In genomic region chr18:21383031-21383430, GRCh38 we compare ENCODE assay signal across 33 cellular contexts.
"Had no signal": no experiment of that assay in that cellular context is flagged by ENCODE, and none has a peak within 500 bp of the region (broad histone marks: within the 10 kb centered on the region; RNA-seq: fewer than 3 reads in every experiment).

No MANE protein-coding gene starts in this region.

- DNase-seq: activated B cell treated with CpG ODN at 0.5 μM for 24 hours; activated CD4-positive, alpha-beta memory T cell treated with anti-CD3 and anti-CD28 coated beads for 36 hours; activated CD4-positive, alpha-beta T cell treated with anti-CD3 and anti-CD28 coated beads for 4 hours; activated CD4-positive, alpha-beta T cell treated with anti-CD3 and anti-CD28 coated beads, Interleukin-2, amount 10 ng/mL, durations not matched to agents 24 days and 14 days; activated CD4-positive, alpha-beta T cell treated with anti-CD3 and anti-CD28 coated beads, Interleukin-2, amount 50 U/mL, for 1 hour; activated CD4-positive, alpha-beta T cell treated with anti-CD3 and anti-CD28 coated beads, Interleukin-2, amount 50 U/mL, for 4 hours; activated CD4-positive, CD25-positive, alpha-beta regulatory T cell treated with anti-CD3 and anti-CD28 coated beads, Interleukin-2, amount 50 U/mL, for 72 hours; activated CD8-positive, alpha-beta memory T cell treated with anti-CD3 and anti-CD28 coated beads, Interleukin-2, amount 50 U/mL, for 4 hours; activated CD8-positive, alpha-beta T cell treated with anti-CD3 and anti-CD28 coated beads for 36 hours; activated effector memory CD4-positive, alpha-beta T cell treated with Interleukin-2 at 50 U/mL for 16 hours; activated gamma-delta T cell; activated naive CD4-positive, alpha-beta T cell treated with anti-CD3 and anti-CD28 coated beads, Interleukin-2, amount 10 ng/mL, durations not matched to agents 7 days and 5 days; activated naive CD4-positive, alpha-beta T cell treated with Interleukin-2 at 50 U/mL for 16 hours; activated naive CD8-positive, alpha-beta T cell treated with anti-CD3 and anti-CD28 coated beads, Interleukin-2, amount 10 ng/mL, durations not matched to agents 7 days and 5 days; activated naive CD8-positive, alpha-beta T cell treated with anti-CD3 and anti-CD28 coated beads, Interleukin-2, amount 50 U/mL, for 24 hours; activated T-cell treated with anti-CD3 and anti-CD28 coated beads for 4 hours; activated T-cell treated with anti-CD3 and anti-CD28 coated beads, Interleukin-2, amount 50 U/mL, for 24 hours; activated T-cell treated with anti-CD3 and anti-CD28 coated beads, Interleukin-2, amount 50 U/mL, for 48 hours; amniotic stem cell; aorta; body of pancreas; brain microvascular endothelial cell; central memory CD4-positive, alpha-beta T cell; T-helper 1 cell; T-helper 2 cell; T-helper 9 cell had no signal

- H3K27me3 ChIP-seq: body of pancreas, brain microvascular endothelial cell, breast epithelium had no signal

- H3K9me3 ChIP-seq: body of pancreas, breast epithelium had no signal

- H3K36me3 Mint-ChIP-seq: activated CD4-positive, alpha-beta memory T cell treated with anti-CD3 and anti-CD28 coated beads for 36 hours; activated naive CD4-positive, alpha-beta T cell treated with anti-CD3 and anti-CD28 coated beads, Interleukin-2, amount 10 ng/mL, durations not matched to agents 7 days and 5 days; activated naive CD4-positive, alpha-beta T cell treated with anti-CD3 and anti-CD28 coated beads, Interleukin-2, amount 50 U/mL, for 24 hours; activated naive CD8-positive, alpha-beta T cell; activated naive CD8-positive, alpha-beta T cell treated with anti-CD3 and anti-CD28 coated beads, Interleukin-2, amount 10 ng/mL, durations not matched to agents 7 days and 5 days had no signal

- H3K27me3 Mint-ChIP-seq: activated B cell treated with CpG ODN at 0.5 μM for 24 hours; activated CD4-positive, alpha-beta T cell treated with anti-CD3 and anti-CD28 coated beads, Interleukin-2, amount 10 ng/mL, durations not matched to agents 24 days and 14 days; activated naive CD4-positive, alpha-beta T cell treated with anti-CD3 and anti-CD28 coated beads, Interleukin-2, amount 50 U/mL, for 24 hours; activated naive CD8-positive, alpha-beta T cell; activated naive CD8-positive, alpha-beta T cell treated with anti-CD3 and anti-CD28 coated beads, Interleukin-2, amount 50 U/mL, for 24 hours had no signal

- H3K4me1 Mint-ChIP-seq: activated B cell treated with CpG ODN at 0.5 μM for 24 hours; activated CD4-positive, alpha-beta T cell treated with anti-CD3 and anti-CD28 coated beads, Interleukin-2, amount 10 ng/mL, durations not matched to agents 24 days and 14 days; activated naive CD4-positive, alpha-beta T cell treated with anti-CD3 and anti-CD28 coated beads, Interleukin-2, amount 10 ng/mL, durations not matched to agents 7 days and 5 days; activated naive CD4-positive, alpha-beta T cell treated with anti-CD3 and anti-CD28 coated beads, Interleukin-2, amount 50 U/mL, for 24 hours; activated naive CD8-positive, alpha-beta T cell treated with anti-CD3 and anti-CD28 coated beads, Interleukin-2, amount 10 ng/mL, durations not matched to agents 7 days and 5 days; activated naive CD8-positive, alpha-beta T cell treated with anti-CD3 and anti-CD28 coated beads, Interleukin-2, amount 50 U/mL, for 24 hours had no signal

- H3K27ac ChIP-seq: body of pancreas, brain microvascular endothelial cell, breast epithelium, VCaP had no signal

- H3K4me3 ChIP-seq: body of pancreas, breast epithelium had no signal

- H3K9me3 Mint-ChIP-seq: activated B cell treated with CpG ODN at 0.5 μM for 24 hours; activated CD4-positive, alpha-beta memory T cell treated with anti-CD3 and anti-CD28 coated beads for 36 hours; activated CD4-positive, alpha-beta T cell treated with anti-CD3 and anti-CD28 coated beads, Interleukin-2, amount 10 ng/mL, durations not matched to agents 24 days and 14 days; activated CD8-positive, alpha-beta T cell treated with anti-CD3 and anti-CD28 coated beads for 36 hours; activated naive CD4-positive, alpha-beta T cell treated with anti-CD3 and anti-CD28 coated beads, Interleukin-2, amount 10 ng/mL, durations not matched to agents 7 days and 5 days; activated naive CD4-positive, alpha-beta T cell treated with anti-CD3 and anti-CD28 coated beads, Interleukin-2, amount 50 U/mL, for 24 hours; activated naive CD8-positive, alpha-beta T cell treated with anti-CD3 and anti-CD28 coated beads, Interleukin-2, amount 10 ng/mL, durations not matched to agents 7 days and 5 days; activated naive CD8-positive, alpha-beta T cell treated with anti-CD3 and anti-CD28 coated beads, Interleukin-2, amount 50 U/mL, for 24 hours; activated T-cell treated with anti-CD3 and anti-CD28 coated beads, Interleukin-2, amount 50 U/mL, for 24 hours; activated T-helper 2 cell treated with anti-CD3 and anti-CD28 coated beads, Interferon-gamma antibody, Interleukin-2, Interleukin-4, amounts not matched to agents 10 μg/mL and 5 μg/mL and 100 μg/mL, durations not matched to agents 14 hours and 24 hours and 36 hours; T-helper 1 cell treated with Interleukin-12 subunit alpha and Interleukin-12 subunit beta and Interleukin-4 antibody, amounts not matched to agents 30 μg/mL and 1 μg/mL, for 36 hours; T-helper 2 cell treated with Interferon-gamma antibody and Interleukin-4, amounts not matched to agents 5 μg/mL and 100 μg/mL, for 36 hours had no signal

- H3K27ac Mint-ChIP-seq: activated B cell treated with CpG ODN at 0.5 μM for 24 hours; activated CD4-positive, alpha-beta memory T cell treated with anti-CD3 and anti-CD28 coated beads for 36 hours; activated CD4-positive, alpha-beta T cell treated with anti-CD3 and anti-CD28 coated beads, Interleukin-2, amount 10 ng/mL, durations not matched to agents 24 days and 14 days; activated CD8-positive, alpha-beta T cell treated with anti-CD3 and anti-CD28 coated beads for 36 hours; activated naive CD4-positive, alpha-beta T cell treated with anti-CD3 and anti-CD28 coated beads, Interleukin-2, amount 10 ng/mL, durations not matched to agents 7 days and 5 days; activated naive CD4-positive, alpha-beta T cell treated with anti-CD3 and anti-CD28 coated beads, Interleukin-2, amount 50 U/mL, for 24 hours; activated naive CD8-positive, alpha-beta T cell; activated naive CD8-positive, alpha-beta T cell treated with anti-CD3 and anti-CD28 coated beads, Interleukin-2, amount 10 ng/mL, durations not matched to agents 7 days and 5 days; activated naive CD8-positive, alpha-beta T cell treated with anti-CD3 and anti-CD28 coated beads, Interleukin-2, amount 50 U/mL, for 24 hours; activated T-cell treated with anti-CD3 and anti-CD28 coated beads, Interleukin-2, amount 50 U/mL, for 24 hours; activated T-helper 2 cell treated with anti-CD3 and anti-CD28 coated beads, Interferon-gamma antibody, Interleukin-2, Interleukin-4, amounts not matched to agents 10 μg/mL and 5 μg/mL and 100 μg/mL, durations not matched to agents 14 hours and 24 hours and 36 hours; T-helper 1 cell treated with Interleukin-12 subunit alpha and Interleukin-12 subunit beta and Interleukin-4 antibody, amounts not matched to agents 30 μg/mL and 1 μg/mL, for 36 hours; T-helper 2 cell treated with Interferon-gamma antibody and Interleukin-4, amounts not matched to agents 5 μg/mL and 100 μg/mL, for 36 hours had no signal

- H3K4me1 ChIP-seq: body of pancreas, breast epithelium had no signal

- H3K4me3 Mint-ChIP-seq: activated B cell treated with CpG ODN at 0.5 μM for 24 hours; activated CD4-positive, alpha-beta memory T cell treated with anti-CD3 and anti-CD28 coated beads for 36 hours; activated CD4-positive, alpha-beta T cell treated with anti-CD3 and anti-CD28 coated beads, Interleukin-2, amount 10 ng/mL, durations not matched to agents 24 days and 14 days; activated CD8-positive, alpha-beta T cell treated with anti-CD3 and anti-CD28 coated beads for 36 hours; activated naive CD4-positive, alpha-beta T cell treated with anti-CD3 and anti-CD28 coated beads, Interleukin-2, amount 10 ng/mL, durations not matched to agents 7 days and 5 days; activated naive CD4-positive, alpha-beta T cell treated with anti-CD3 and anti-CD28 coated beads, Interleukin-2, amount 50 U/mL, for 24 hours; activated naive CD8-positive, alpha-beta T cell; activated naive CD8-positive, alpha-beta T cell treated with anti-CD3 and anti-CD28 coated beads, Interleukin-2, amount 10 ng/mL, durations not matched to agents 7 days and 5 days; activated naive CD8-positive, alpha-beta T cell treated with anti-CD3 and anti-CD28 coated beads, Interleukin-2, amount 50 U/mL, for 24 hours; activated T-cell treated with anti-CD3 and anti-CD28 coated beads, Interleukin-2, amount 50 U/mL, for 24 hours; T-helper 1 cell treated with Interleukin-12 subunit alpha and Interleukin-12 subunit beta and Interleukin-4 antibody, amounts not matched to agents 30 μg/mL and 1 μg/mL, for 36 hours; T-helper 2 cell treated with Interferon-gamma antibody and Interleukin-4, amounts not matched to agents 5 μg/mL and 100 μg/mL, for 36 hours had no signal

- H3K36me3 ChIP-seq: brain microvascular endothelial cell, breast epithelium had no signal
